In the genomic region with DNA sequence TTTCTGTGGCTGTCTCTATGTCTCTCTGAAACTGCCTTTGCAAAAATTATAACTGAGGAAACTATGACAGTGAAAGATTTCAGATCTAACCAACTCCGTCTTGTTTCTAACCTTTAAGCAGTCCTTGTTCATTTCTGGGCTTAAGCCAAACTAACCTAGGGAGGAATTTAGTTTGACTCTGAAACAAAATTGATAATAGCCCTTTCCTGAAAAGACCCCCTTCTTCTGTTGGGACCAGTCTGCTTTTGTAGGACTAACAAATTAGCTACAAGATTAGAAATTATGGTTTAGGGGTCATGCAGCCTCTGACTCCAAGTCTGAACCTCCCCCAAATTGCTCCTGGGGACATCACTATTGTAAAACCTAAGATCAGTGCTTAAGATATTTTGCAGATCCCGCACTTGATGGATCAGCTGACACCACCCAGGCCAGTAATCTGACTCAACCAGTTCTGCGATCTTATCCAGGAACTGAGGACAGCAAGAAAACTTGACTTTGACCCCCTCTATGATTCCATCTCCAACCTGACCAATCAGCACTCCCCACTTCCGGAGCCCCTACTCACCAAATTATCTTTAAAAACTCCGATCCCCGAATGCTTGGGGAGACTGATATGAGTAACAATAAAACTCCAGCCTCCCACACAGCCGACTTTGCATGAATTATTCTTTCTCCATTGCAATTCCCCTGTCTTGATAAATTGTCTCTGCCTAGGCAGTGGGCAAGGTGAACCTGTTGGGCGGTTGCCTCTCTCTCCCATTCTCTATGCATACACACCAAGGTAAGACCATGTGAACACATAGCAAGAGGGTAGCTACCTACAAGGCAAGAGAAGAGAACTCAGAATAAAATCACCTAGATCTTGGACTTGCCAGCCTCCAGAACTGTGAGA, we compare ENCODE assay signal across 23 cellular contexts. TPM values are rescaled to one million over a fixed set of nuclear protein-coding genes. Genes with fewer than 3 reads are reported as not detected.
A peak's percentile ranks its signal among the peaks of the same experiment; 100 is the strongest.
DNase-seq lines count a peak whose midpoint lies in the region; ATAC-seq, FAIRE-seq and TF ChIP-seq lines count a peak whose summit lies in the region.
"Had no signal": no experiment of that assay in that cellular context is flagged by ENCODE, and none has a peak within 500 bp of the region (broad histone marks: within the 10 kb centered on the region; RNA-seq: fewer than 3 reads in every experiment).

No MANE protein-coding gene starts in this region.

- H3K4me1 ChIP-seq in H1 (replicated peaks in 1 of 4; ENCODE audit: control insufficient read depth in 3 of 4, insufficient read depth in 4 of 4, low read length in 3 of 4): peaks cover 0 to 9% (median 6%) of the 10 kb centered on the region in 4 experiments; a peak in 4 of 7 replicates
- peaks cover 0 to 4% of the 10 kb centered on the region in 2 donors for H3K4me1 ChIP-seq in neuronal stem cell (ENCODE audit: control insufficient read depth in 2 of 2, insufficient read depth in 1 of 2, low read depth in 1 of 2, low read length in 2 of 2)
- H3K4me1 ChIP-seq: uterus had no signal

- WGBS in H1 (ENCODE audit: extremely low coverage in 1 of 2, insufficient coverage in 1 of 2, insufficient read length in 1 of 2, insufficient replicate concordance in 2 of 2, low coverage in 1 of 2, low lambda C conversion rate in 2 of 2, missing lambda C conversion rate in 1 of 2), 2 experiments: 88% methylated on average over 8 of the region's 8 CpGs; no CpG with 5 or more reads in 1 of the 2 experiments
- no CpG with 5 or more reads among the region's 8 CpGs for WGBS in neuronal stem cell (ENCODE audit: extremely low coverage in 2 of 2, insufficient read length in 2 of 2, insufficient replicate concordance in 1 of 2), 2 donors

- H2AFZ ChIP-seq in H1 (ENCODE audit: low read length) (peak overlapping the region; percentile 90), neuronal stem cell (ENCODE audit: low read length) (peak overlapping the region; percentile 67)

- H3K23ac ChIP-seq in H1 (ENCODE audit: insufficient read length) (no peak overlapping the region), neuronal stem cell (ENCODE audit: low read depth, low read length, poor library complexity) (no peak overlapping the region)

- H3K4me2 ChIP-seq in H1 (ENCODE audit: insufficient read depth in 1 of 2, low read depth in 2 of 2, low read length in 2 of 2) (0 out of 4 replicates have a peak overlapping the region, but pooled peaks of 1 of the 2 experiments have one; percentile 20), neuronal stem cell (ENCODE audit: insufficient read depth, low read length, poor library complexity, severe bottlenecking) (no peak overlapping the region)

- FAIRE-seq in H1 (lab: Jason Lieb, UNC): no peak
- FAIRE-seq: astrocyte, frontal cortex, pancreas had no signal

- H3K36me3 Mint-ChIP-seq in osteocyte (ENCODE audit: unreplicated experiment): no peaks in the 10 kb centered on the region
- H3K36me3 Mint-ChIP-seq: activated naive CD4-positive, alpha-beta T cell treated with anti-CD3 and anti-CD28 coated beads, Interleukin-2, amount 50 U/mL, for 72 hours; natural killer cell had no signal

- no peak overlapping the region for H3K14ac ChIP-seq in H1 (ENCODE audit: insufficient read length)
- H3K14ac ChIP-seq in neuronal stem cell (ENCODE audit: low read length): no peak overlapping the region

- no peak for TF ChIP-seq EP300 in H1 (IDR thresholded peaks at IDR 0.05; ENCODE audit: borderline replicate concordance in 1 of 2, low read depth in 2 of 2, low read length in 2 of 2)

- H2BK120ac ChIP-seq in H1 (replicated peaks; ENCODE audit: low read depth, low read length) (no peak overlapping the region), neuronal stem cell (ENCODE audit: low read depth, low read length) (no peak overlapping the region)

- H3K36me3 ChIP-seq in H1 (ENCODE audit: control insufficient read depth in 2 of 4, insufficient read depth in 4 of 4, low read length in 3 of 4) (no peaks in the 10 kb centered on the region), neuronal stem cell (replicated peaks in 1 of 2; ENCODE audit: control insufficient read depth in 2 of 2, insufficient read depth in 2 of 2, low read length in 2 of 2) (no peaks in the 10 kb centered on the region)
- H3K36me3 ChIP-seq: pancreas, uterus had no signal

- no peak for ATAC-seq in sciatic nerve
- ATAC-seq: activated naive CD4-positive, alpha-beta T cell treated with anti-CD3 and anti-CD28 coated beads, Interleukin-2, amount 50 U/mL, for 72 hours; natural killer cell had no signal

- H3K9ac ChIP-seq in H1 (replicated peaks in 1 of 4; ENCODE audit: extremely low read depth in 1 of 4, low read depth in 3 of 4, low read length in 3 of 4) (no peak overlapping the region), neuronal stem cell (ENCODE audit: low read depth, low read length, poor library complexity) (no peak overlapping the region)

- H3K23me2 ChIP-seq in H1 (ENCODE audit: low read depth, low read length): no peaks in the 10 kb centered on the region

- H3K18ac ChIP-seq in H1 (ENCODE audit: extremely low read depth, low read length): no peak overlapping the region
- no peak overlapping the region for H3K18ac ChIP-seq in neuronal stem cell (ENCODE audit: low read length)

- no peak for TF ChIP-seq RAD21 in H1 (IDR thresholded peaks at IDR 0.05 in 1 of 2, conservative IDR thresholded peaks at IDR 0.05 in 1 of 2; ENCODE audit: low read depth in 2 of 2, low read length in 2 of 2)

- no peak for TF ChIP-seq POLR2A in H1 (IDR thresholded peaks at IDR 0.05; ENCODE audit: control extremely low read depth in 1 of 2, low read depth in 2 of 2, low read length in 2 of 2)

- peaks cover 18% of the 10 kb centered on the region for H3K27me3 Mint-ChIP-seq in osteocyte (ENCODE audit: unreplicated experiment)

- no peak overlapping the region for H3K4me3 Mint-ChIP-seq in osteocyte (ENCODE audit: unreplicated experiment)
- H3K4me3 Mint-ChIP-seq: natural killer cell had no signal

- H3K27me3 ChIP-seq in H1 (replicated peaks in 1 of 4; ENCODE audit: control insufficient read depth in 3 of 4, extremely low read depth in 1 of 4, insufficient read depth in 3 of 4, low read length in 3 of 4) (no peaks in the 10 kb centered on the region; a peak in 1 of 7 replicates), neuronal stem cell (ENCODE audit: control insufficient read depth in 3 of 3, insufficient read depth in 3 of 3, low read depth in 1 of 3, low read length in 3 of 3) (peaks cover 0 to 22% (median 0%) of the 10 kb centered on the region in 3 experiments)
- H3K27me3 ChIP-seq: pancreas, uterus had no signal

- H2BK5ac ChIP-seq in H1 (ENCODE audit: low read depth, low read length) (no peak overlapping the region), neuronal stem cell (ENCODE audit: low read length) (no peak overlapping the region)

- no peak overlapping the region for H3K4ac ChIP-seq in H1 (replicated peaks; ENCODE audit: insufficient read length, low read depth, low read length)
- H3K4ac ChIP-seq in neuronal stem cell (ENCODE audit: low read length): no peak overlapping the region

- H4K91ac ChIP-seq in H1 (replicated peaks; ENCODE audit: insufficient read length, low read length) (no peak overlapping the region), neuronal stem cell (ENCODE audit: low read depth, low read length, poor library complexity) (no peak overlapping the region)

- H4K8ac ChIP-seq in H1 (ENCODE audit: extremely low read depth, insufficient read depth, low read length) (no peak overlapping the region), neuronal stem cell (ENCODE audit: low read depth, low read length) (no peak overlapping the region)

- no peak overlapping the region for H2BK15ac ChIP-seq in H1 (ENCODE audit: low read length)
- H2BK15ac ChIP-seq in neuronal stem cell (ENCODE audit: low read length): no peak overlapping the region

- no peaks in the 10 kb centered on the region for H3K79me1 ChIP-seq in H1 (ENCODE audit: low read depth, low read length)
- H3K79me1 ChIP-seq in neuronal stem cell (ENCODE audit: low read depth, low read length): no peaks in the 10 kb centered on the region

- H3K4me3 ChIP-seq in H1 (ENCODE audit: extremely low read depth in 1 of 4, insufficient read depth in 2 of 4, low read depth in 3 of 4, low read length in 4 of 4) (no peak overlapping the region), neuronal stem cell (ENCODE audit: low read length in 2 of 2) (no peak overlapping the region)
- H3K4me3 ChIP-seq: pancreas, uterus had no signal

- no peaks in the 10 kb centered on the region for H3K79me2 ChIP-seq in H1 (ENCODE audit: control insufficient read depth in 1 of 2, insufficient read depth in 2 of 2, low read length in 2 of 2)

- H3K4me1 Mint-ChIP-seq in osteocyte (ENCODE audit: unreplicated experiment): no peaks in the 10 kb centered on the region
- H3K4me1 Mint-ChIP-seq: natural killer cell had no signal

- intact Hi-C loops in sciatic nerve (cut with DNase I): no loop called here

- no peaks in the 10 kb centered on the region for H3K9me3 Mint-ChIP-seq in osteocyte (ENCODE audit: unreplicated experiment)
- H3K9me3 Mint-ChIP-seq: activated naive CD4-positive, alpha-beta T cell treated with anti-CD3 and anti-CD28 coated beads, Interleukin-2, amount 50 U/mL, for 72 hours; natural killer cell had no signal

- H2BK12ac ChIP-seq in H1 (ENCODE audit: low read depth, low read length) (no peak overlapping the region), neuronal stem cell (ENCODE audit: low read length) (no peak overlapping the region)

- H2AK5ac ChIP-seq in H1 (ENCODE audit: low read depth, low read length): no peak overlapping the region
- H2AK5ac ChIP-seq in neuronal stem cell (ENCODE audit: low read depth, low read length): no peak overlapping the region

- H3K9me3 ChIP-seq in H1 (ENCODE audit: insufficient read depth in 2 of 2, low read depth in 1 of 2, low read length in 1 of 2) (no peaks in the 10 kb centered on the region), neuronal stem cell (replicated peaks in 1 of 2; ENCODE audit: control insufficient read depth in 2 of 2, insufficient read depth in 1 of 2, low read depth in 1 of 2, low read length in 2 of 2) (no peaks in the 10 kb centered on the region)
- H3K9me3 ChIP-seq: pancreas, uterus had no signal

- TF ChIP-seq CTCF in C4-2B (conservative IDR thresholded peaks at IDR 0.05) (no peak), H1 (IDR thresholded peaks at IDR 0.05; ENCODE audit: control extremely low read depth in 1 of 3, insufficient read depth in 1 of 3, low read depth in 1 of 3, low read length in 3 of 3) (no peak), osteocyte (IDR thresholded peaks at IDR 0.05) (no peak)

- CTCF ChIA-PET in H1 (lab: Charles Lee; ENCODE audit: partially characterized antibody): interaction anchor here (1.6 to 3.1 kb wide), 3 partner anchors 9 to 42 kb away, joined by 3 to 8 read pairs (median 4); no protein-coding TSS in a partner anchor

- H3K56ac ChIP-seq in H1 (replicated peaks; ENCODE audit: insufficient read length, low read depth, low read length): no peak overlapping the region

- H4K20me1 ChIP-seq in H1 (replicated peaks in 1 of 2; ENCODE audit: control insufficient read depth in 1 of 2, insufficient read depth in 2 of 2, low read length in 2 of 2): no peaks in the 10 kb centered on the region

- POLR2A ChIA-PET in H1 (lab: Charles Lee; ENCODE audit: partially characterized antibody): no interaction called here

- DNase-seq in OCI-M1 (lab: John Stamatoyannopoulos, UW): peak; percentile 46
- no peak for DNase-seq in H1 (ENCODE audit: low read depth in 1 of 2, low spot score in 2 of 2)
- no peak for DNase-seq in neuronal stem cell (ENCODE audit: low spot score)
- DNase-seq in iPS-NIHi7 (ENCODE audit: extremely low spot score): no peak
- no peak for DNase-seq in osteocyte (ENCODE audit: extremely low spot score, unreplicated experiment)
- no peak for DNase-seq in sciatic nerve (ENCODE audit: low spot score)
- DNase-seq in GM03348 (ENCODE audit: low spot score): no peak
- DNase-seq: ACHN; activated CD4-positive, alpha-beta T cell treated with anti-CD3 and anti-CD28 coated beads for 4 hours; C1 segment of cervical spinal cord; cerebellar nuclear complex; kidney glomerular epithelial cell; natural killer cell; NCI-H526 treated with DMSO at 0.1 percent for 48 hours; pancreas; stimulated activated CD4-positive, alpha-beta T cell treated with anti-CD3 and anti-CD28 coated beads, Interleukin-1b, Interleukin-23, amount 100 ng/mL, for 48 hours; substantia nigra; uterus had no signal

- no peak overlapping the region for H3K27ac Mint-ChIP-seq in osteocyte (ENCODE audit: unreplicated experiment)
- H3K27ac Mint-ChIP-seq: activated naive CD4-positive, alpha-beta T cell treated with anti-CD3 and anti-CD28 coated beads, Interleukin-2, amount 50 U/mL, for 72 hours; natural killer cell had no signal

- H2BK20ac ChIP-seq in H1 (ENCODE audit: low read length): no peak overlapping the region

- H3K27ac ChIP-seq in C4-2B (peak overlapping the region; percentile 64), H1 (ENCODE audit: low read depth, low read length) (no peak overlapping the region), neuronal stem cell (replicated peaks; ENCODE audit: low read length) (no peak overlapping the region)
- H3K27ac ChIP-seq: uterus had no signal

- no peak overlapping the region for H4K5ac ChIP-seq in H1 (ENCODE audit: insufficient read length, low read depth, low read length)

RNA-seq across cellular contexts. Expression of gene TRIM63, which starts 11.1 kb away (rescaled TPM):
- not detected in 2 replicates for total RNA-seq in H1 (2021; fragmentation: NEBNext Ultra II Directional; extraction: Animal tissue kit (Norgen Biotek cat#: 25700))
- not detected in 2 replicates for polyA plus RNA-seq in H1 (2011; rRNA removed)
- not detected for polyA plus RNA-seq in H1 (2011; cell fraction: cytosol; rRNA removed)
- not detected for polyA plus RNA-seq in H1 (2011; cell fraction: nucleus; rRNA removed)
- polyA plus RNA-seq in H1 (2012, experiment 1 of 2): not detected in 4 replicates
- not detected for polyA plus RNA-seq in H1 (2012, experiment 2 of 2)
- not detected for polyA plus RNA-seq in H1 (2013, experiment 1 of 2)
- polyA plus RNA-seq in H1 (2013, experiment 2 of 2): 0.04 TPM
- not detected in 2 replicates for polyA minus RNA-seq in H1 (2011; rRNA and poly(A)+ RNA removed)
- not detected for polyA minus RNA-seq in H1 (2011; cell fraction: cytosol; rRNA and poly(A)+ RNA removed)
- polyA minus RNA-seq in H1 (2011; cell fraction: nucleus; rRNA and poly(A)+ RNA removed): not detected
- not detected for polyA plus RNA-seq in neuronal stem cell (2013, experiment 1 of 2)
- not detected for polyA plus RNA-seq in neuronal stem cell (2013, experiment 2 of 2)
- 0.21 TPM in 1 of 2 replicates, not detected in the other for total RNA-seq in osteocyte
- 0.18 TPM for total RNA-seq in sciatic nerve
- total RNA-seq: astrocyte, frontal cortex, natural killer cell had no signal

RNA-seq across cellular contexts. Expression of gene SLC30A2, which starts 32.6 kb away (rescaled TPM):
- total RNA-seq in H1 (2021; fragmentation: NEBNext Ultra II Directional; extraction: Animal tissue kit (Norgen Biotek cat#: 25700)): 0.19 TPM in 1 of 2 replicates, not detected in the other
- polyA plus RNA-seq in H1 (2011; rRNA removed): 0.76 and 0.78 TPM in 2 replicates
- polyA plus RNA-seq in H1 (2011; cell fraction: cytosol; rRNA removed): 0.58 TPM
- 0.57 TPM for polyA plus RNA-seq in H1 (2011; cell fraction: nucleus; rRNA removed)
- polyA plus RNA-seq in H1 (2012, experiment 1 of 2): 0.07 to 0.81 TPM (median 0.43 TPM) in 4 replicates
- not detected for polyA plus RNA-seq in H1 (2012, experiment 2 of 2)
- polyA plus RNA-seq in H1 (2013, experiment 1 of 2): 0.06 TPM
- polyA plus RNA-seq in H1 (2013, experiment 2 of 2): 0.09 TPM
- 0.88 TPM in 2 replicates for polyA minus RNA-seq in H1 (2011; rRNA and poly(A)+ RNA removed)
- not detected for polyA minus RNA-seq in H1 (2011; cell fraction: cytosol; rRNA and poly(A)+ RNA removed)
- 0.20 TPM for polyA minus RNA-seq in H1 (2011; cell fraction: nucleus; rRNA and poly(A)+ RNA removed)
- 0.07 TPM for polyA plus RNA-seq in neuronal stem cell (2013, experiment 1 of 2)
- 0.03 TPM for polyA plus RNA-seq in neuronal stem cell (2013, experiment 2 of 2)
- total RNA-seq in osteocyte (not detected in 2 replicates), sciatic nerve (not detected)
- total RNA-seq: activated naive CD4-positive, alpha-beta T cell treated with anti-CD3 and anti-CD28 coated beads, Interleukin-2, amount 50 U/mL, for 72 hours; astrocyte; frontal cortex; mesenteric fat pad; natural killer cell had no signal

RNA-seq across cellular contexts. Expression of gene PDIK1L, which starts 33.1 kb away (rescaled TPM):
- total RNA-seq in H1 (2021; fragmentation: NEBNext Ultra II Directional; extraction: Animal tissue kit (Norgen Biotek cat#: 25700)): 4.5 and 5.2 TPM in 2 replicates
- polyA plus RNA-seq in H1 (2011; rRNA removed): 0.83 and 0.95 TPM in 2 replicates
- 1.6 TPM for polyA plus RNA-seq in H1 (2011; cell fraction: cytosol; rRNA removed)
- polyA plus RNA-seq in H1 (2011; cell fraction: nucleus; rRNA removed): 1.2 TPM
- 1.5 to 4.6 TPM (median 2.2 TPM) in 4 replicates for polyA plus RNA-seq in H1 (2012, experiment 1 of 2)
- 0.37 TPM for polyA plus RNA-seq in H1 (2012, experiment 2 of 2)
- 1.5 TPM for polyA plus RNA-seq in H1 (2013, experiment 1 of 2)
- 1.5 TPM for polyA plus RNA-seq in H1 (2013, experiment 2 of 2)
- polyA minus RNA-seq in H1 (2011; rRNA and poly(A)+ RNA removed): 4.8 and 5.8 TPM in 2 replicates
- polyA minus RNA-seq in H1 (2011; cell fraction: cytosol; rRNA and poly(A)+ RNA removed): 1.8 TPM
- 3.8 TPM for polyA minus RNA-seq in H1 (2011; cell fraction: nucleus; rRNA and poly(A)+ RNA removed)
- polyA plus RNA-seq in neuronal stem cell (2013, experiment 1 of 2): 4.3 TPM
- polyA plus RNA-seq in neuronal stem cell (2013, experiment 2 of 2): 4.8 TPM
- 7.6 and 7.8 TPM in 2 replicates for total RNA-seq in osteocyte
- total RNA-seq in sciatic nerve: 11.2 TPM

RNA-seq across cellular contexts. Expression of gene EXTL1, which starts 57.0 kb away (rescaled TPM):
- total RNA-seq in H1 (2021; fragmentation: NEBNext Ultra II Directional; extraction: Animal tissue kit (Norgen Biotek cat#: 25700)): 1.2 and 1.3 TPM in 2 replicates
- polyA plus RNA-seq in H1 (2011; rRNA removed): 0.89 and 2.0 TPM in 2 replicates
- 1.2 TPM for polyA plus RNA-seq in H1 (2011; cell fraction: cytosol; rRNA removed)
- polyA plus RNA-seq in H1 (2011; cell fraction: nucleus; rRNA removed): 3.4 TPM
- polyA plus RNA-seq in H1 (2012, experiment 1 of 2): 0.34 to 0.88 TPM (median 0.71 TPM) in 4 replicates
- polyA plus RNA-seq in H1 (2012, experiment 2 of 2): 0.60 TPM
- 0.41 TPM for polyA plus RNA-seq in H1 (2013, experiment 1 of 2)
- 0.33 TPM for polyA plus RNA-seq in H1 (2013, experiment 2 of 2)
- 2.3 and 2.8 TPM in 2 replicates for polyA minus RNA-seq in H1 (2011; rRNA and poly(A)+ RNA removed)
- not detected for polyA minus RNA-seq in H1 (2011; cell fraction: cytosol; rRNA and poly(A)+ RNA removed)
- 6.6 TPM for polyA minus RNA-seq in H1 (2011; cell fraction: nucleus; rRNA and poly(A)+ RNA removed)
- 0.91 TPM for polyA plus RNA-seq in neuronal stem cell (2013, experiment 1 of 2)
- polyA plus RNA-seq in neuronal stem cell (2013, experiment 2 of 2): 1.1 TPM
- total RNA-seq in osteocyte (0.30 and 0.34 TPM in 2 replicates), sciatic nerve (39.9 TPM)
- total RNA-seq: activated naive CD4-positive, alpha-beta T cell treated with anti-CD3 and anti-CD28 coated beads, Interleukin-2, amount 50 U/mL, for 72 hours; mesenteric fat pad; natural killer cell had no signal
